ENCODE assay signal across 14 cellular contexts in the genomic region with DNA sequence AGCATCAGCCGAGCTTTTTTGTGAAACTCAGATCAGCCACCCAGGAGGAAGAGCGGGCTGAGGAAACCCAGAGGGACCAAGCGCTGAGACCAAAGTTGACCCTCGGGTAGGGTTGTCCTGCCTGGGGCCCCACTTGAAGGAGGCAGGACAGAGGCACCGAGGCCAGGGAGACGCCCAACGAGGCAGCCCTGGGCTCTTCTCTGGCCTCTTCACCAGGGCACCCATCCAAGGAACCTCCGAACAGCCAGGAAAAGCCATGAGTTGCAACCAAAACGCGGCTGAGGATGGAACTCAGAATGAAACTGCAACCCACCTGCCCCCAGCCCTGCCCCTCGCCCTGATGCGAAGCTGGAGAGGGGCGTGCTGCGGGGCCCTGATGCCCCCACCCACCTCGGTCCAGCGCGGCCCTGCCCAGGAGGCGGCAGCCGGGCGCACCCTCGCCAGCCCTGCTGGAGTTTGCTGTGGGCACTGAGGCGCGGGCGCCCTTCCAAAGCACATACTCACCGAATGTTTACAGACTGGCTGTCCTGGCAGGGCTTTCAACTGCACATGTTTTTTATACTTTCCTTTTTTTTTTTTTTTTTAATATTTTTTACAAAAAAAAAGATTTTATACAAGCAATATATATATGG. TPM values are rescaled to one million over a fixed set of nuclear protein-coding genes. Genes with fewer than 3 reads are reported as not detected.
DNase-seq lines count a peak whose midpoint lies in the region; ATAC-seq, FAIRE-seq and TF ChIP-seq lines count a peak whose summit lies in the region.
"Had no signal": no experiment of that assay in that cellular context is flagged by ENCODE, and none has a peak within 500 bp of the region (broad histone marks: within the 10 kb centered on the region; RNA-seq: fewer than 3 reads in every experiment).

No MANE protein-coding gene starts in this region.

- TF ChIP-seq CTCF in OCI-LY3 (IDR thresholded peaks at IDR 0.05; ENCODE audit: low read depth, low read length), result no peak
- no peak for TF ChIP-seq CTCF in HepG2 (CRISPR knock-in tag; IDR thresholded peaks at IDR 0.05)
- no peak for TF ChIP-seq CTCF in suprapubic skin (IDR thresholded peaks at IDR 0.05)

- no peak for DNase-seq in Karpas-422
- no peak for DNase-seq in HepG2 (ENCODE audit: low spot score)
- DNase-seq in suprapubic skin (ENCODE audit: low spot score in 2 of 2), result peak; percentile 70 to 79
- no peak for DNase-seq in dedifferentiated amniotic fluid mesenchymal stem cell (ENCODE audit: extremely low spot score)
- DNase-seq: activated CD4-positive, alpha-beta T cell treated with anti-CD3 and anti-CD28 coated beads, Interleukin-2, amount 10 ng/mL, durations not matched to agents 7 days and 5 days; central memory CD4-positive, alpha-beta T cell; H9; stimulated activated CD4-positive, alpha-beta T cell treated with anti-CD3 and anti-CD28 coated beads, Interleukin-15, amount 100 ng/mL, for 24 hours; SW 1271 had no signal

- no peaks in the 10 kb centered on the region for H3K9me2 ChIP-seq in Karpas-422 (replicated peaks; ENCODE audit: insufficient read depth, low read length)

- TF ChIP-seq EP300 in HepG2 (IDR thresholded peaks at IDR 0.05; ENCODE audit: low read depth in 2 of 2, low read length in 2 of 2) (no peak), HepG2 (CRISPR knock-in tag; IDR thresholded peaks at IDR 0.05; ENCODE audit: borderline replicate concordance) (no peak), suprapubic skin (IDR thresholded peaks at IDR 0.05) (no peak)

- H3K27ac ChIP-seq in Karpas-422 (ENCODE audit: low read length) (no peak overlapping the region), OCI-LY3 (ENCODE audit: low read length) (peak overlapping the region; percentile 68), HepG2 (ENCODE audit: extremely low read length, insufficient read depth, low read length) (no peak overlapping the region), suprapubic skin (no peak overlapping the region)
- H3K27ac ChIP-seq: KMS-11 had no signal

- BruUV-seq in HepG2 (replicated peaks; lab: Mats Ljungman, UMichigan), result TSS peak; percentile 34

- POLR2A ChIA-PET in HepG2 (lab: Yijun Ruan, JAX), result no interaction called here

- ATAC-seq in HepG2 (no peak), HG03378 (IDR thresholded peaks at IDR 0.05; ENCODE audit: unreplicated experiment) (no peak), GM18870 (IDR thresholded peaks at IDR 0.05; ENCODE audit: unreplicated experiment) (no peak), HG02588 (IDR thresholded peaks at IDR 0.05; ENCODE audit: unreplicated experiment) (no peak)

- TF ChIP-seq POLR2A in HepG2 (IDR thresholded peaks at IDR 0.05; ENCODE audit: insufficient read depth in 1 of 2, low read depth in 2 of 2, low read length in 2 of 2), result no peak
- no peak for TF ChIP-seq POLR2A in suprapubic skin (IDR thresholded peaks at IDR 0.05)

- H3K27me3 ChIP-seq in Karpas-422 (ENCODE audit: low read length) (no peaks in the 10 kb centered on the region), OCI-LY3 (ENCODE audit: low read depth, low read length) (no peaks in the 10 kb centered on the region), HepG2 (ENCODE audit: control insufficient read depth in 1 of 2, insufficient read depth in 2 of 2, low read length in 2 of 2) (no peaks in the 10 kb centered on the region), suprapubic skin (no peaks in the 10 kb centered on the region)

- in situ Hi-C loops in HepG2 (cut with HindIII; ENCODE audit: extremely low pct_ligation_motif_present, low pct_unique_long_range_greater_than_20kb), result no loop called here

- no peak for TF ChIP-seq RAD21 in HepG2 (CRISPR knock-in tag; IDR thresholded peaks at IDR 0.05)

- WGBS in HepG2 (ENCODE audit: low lambda C conversion rate), result 97% methylated on average over 8 of the region's 25 CpGs
- WGBS in suprapubic skin, result 61% methylated on average over 22 of the region's 25 CpGs

- H4K20me1 ChIP-seq in Karpas-422 (ENCODE audit: insufficient read depth, low read depth, low read length), result peaks cover 4% of the 10 kb centered on the region; the same call in 1 of the 2 replicates
- peaks cover 54% of the 10 kb centered on the region for H4K20me1 ChIP-seq in OCI-LY3 (ENCODE audit: insufficient read depth, low read length)
- H4K20me1 ChIP-seq in HepG2 (ENCODE audit: insufficient read depth, low read length), result no peaks in the 10 kb centered on the region

- H3K36me3 ChIP-seq in Karpas-422 (ENCODE audit: insufficient read depth, low read length) (no peaks in the 10 kb centered on the region), OCI-LY3 (replicated peaks; ENCODE audit: low read depth, low read length) (peaks cover 83% of the 10 kb centered on the region), HepG2 (replicated peaks in 1 of 2; ENCODE audit: control insufficient read depth in 1 of 2, insufficient read depth in 2 of 2, low read length in 2 of 2) (peaks cover 14 to 47% of the 10 kb centered on the region in 2 experiments), suprapubic skin (peaks cover 42% of the 10 kb centered on the region)

- H2AFZ ChIP-seq in Karpas-422 (ENCODE audit: low read length) (no peak overlapping the region), OCI-LY3 (ENCODE audit: low read depth, low read length) (no peak overlapping the region), HepG2 (ENCODE audit: low read length) (no peak overlapping the region)

- H3K9ac ChIP-seq in Karpas-422 (ENCODE audit: low read length) (no peak overlapping the region), OCI-LY3 (ENCODE audit: low read length) (peak overlapping the region; percentile 35; the same call in 1 of the 2 replicates), HepG2 (ENCODE audit: insufficient read depth, low read depth, low read length) (no peak overlapping the region)
- H3K9ac ChIP-seq: KMS-11 had no signal

- FAIRE-seq in HepG2 (lab: Jason Lieb, UNC), result no peak

- H3K4me1 ChIP-seq in Karpas-422 (ENCODE audit: low read length) (peaks cover 25% of the 10 kb centered on the region), OCI-LY3 (ENCODE audit: low read length) (peaks cover 41% of the 10 kb centered on the region), HepG2 (ENCODE audit: insufficient read depth, low read length) (no peaks in the 10 kb centered on the region), suprapubic skin (peaks cover 18% of the 10 kb centered on the region)

- intact Hi-C loops in HepG2 (cut with micrococcal nuclease; ENCODE audit: unreplicated experiment), result no loop called here

- H3K79me2 ChIP-seq in Karpas-422 (ENCODE audit: low read length), result no peaks in the 10 kb centered on the region
- peaks cover 53% of the 10 kb centered on the region for H3K79me2 ChIP-seq in OCI-LY3 (ENCODE audit: low read length)
- no peaks in the 10 kb centered on the region for H3K79me2 ChIP-seq in HepG2 (ENCODE audit: insufficient read depth, low read length)

- CTCF ChIA-PET in HepG2 (lab: Yijun Ruan, JAX; ENCODE audit: low intra/inter-chr PET ratio, low total read pairs), result no interaction called here

- H3K9me3 ChIP-seq in Karpas-422 (ENCODE audit: low read length) (no peaks in the 10 kb centered on the region), OCI-LY3 (ENCODE audit: insufficient read depth, low read length) (peaks cover 5% of the 10 kb centered on the region; the same call in 1 of the 2 replicates), HepG2 (ENCODE audit: low read length) (no peaks in the 10 kb centered on the region), suprapubic skin (no peaks in the 10 kb centered on the region)

- H3K4me2 ChIP-seq in Karpas-422 (ENCODE audit: low read depth, low read length, poor library complexity, severe bottlenecking) (peak overlapping the region; percentile 24), OCI-LY3 (ENCODE audit: low read length) (peak overlapping the region; percentile 29), HepG2 (ENCODE audit: low read depth, low read length) (no peak overlapping the region)
- H3K4me2 ChIP-seq: KMS-11 had no signal

- no peak overlapping the region for H3K4me3 ChIP-seq in Karpas-422 (ENCODE audit: low read length)
- H3K4me3 ChIP-seq in OCI-LY3 (ENCODE audit: low read length), result no peak overlapping the region
- H3K4me3 ChIP-seq in HepG2 (replicated peaks in 1 of 3; ENCODE audit: insufficient read depth in 1 of 3, low read depth in 2 of 3, low read length in 3 of 3), result no peak overlapping the region
- no peak overlapping the region for H3K4me3 ChIP-seq in suprapubic skin

RNA-seq across cellular contexts. Expression of gene JDP2, which starts 41.9 kb away (rescaled TPM):
- 8.4 and 15.7 TPM in 2 replicates for total RNA-seq in Karpas-422 (2014; rRNA removed; shearing (Covaris generic); ENCODE audit: low replicate concordance)
- 7.7 and 8.9 TPM in 2 replicates for total RNA-seq in HepG2 (2016; rRNA removed; fragmentation: Illumina TruSeq; extraction: Trizol)
- 10.3 and 11.0 TPM in 2 replicates for total RNA-seq in HepG2 (2016; cell fraction: cytosol; rRNA removed; fragmentation: Illumina TruSeq; extraction: Trizol; ENCODE audit: low read depth)
- total RNA-seq in HepG2 (2016; cell fraction: insoluble cytoplasmic fraction; rRNA removed; fragmentation: Illumina TruSeq; extraction: Trizol), result 6.0 and 9.8 TPM in 2 replicates
- 19.5 and 19.7 TPM in 2 replicates for total RNA-seq in HepG2 (2016; cell fraction: membrane; rRNA removed; fragmentation: Illumina TruSeq; extraction: Trizol)
- 3.2 and 3.9 TPM in 2 replicates for total RNA-seq in HepG2 (2016; cell fraction: nucleus; rRNA removed; fragmentation: Illumina TruSeq; extraction: Trizol)
- 8.0 and 9.0 TPM in 2 replicates for polyA plus RNA-seq in HepG2 (2011; rRNA removed)
- 8.4 and 10.0 TPM in 2 replicates for polyA plus RNA-seq in HepG2 (2011; cell fraction: cytosol; rRNA removed)
- 10.7 and 11.2 TPM in 2 replicates for polyA plus RNA-seq in HepG2 (2011; cell fraction: nucleus; rRNA removed)
- 6.3 and 12.0 TPM in 2 replicates for polyA plus RNA-seq in HepG2 (2012)
- polyA plus RNA-seq in HepG2 (2016; cell fraction: cytosol; fragmentation: Illumina TruSeq; extraction: Trizol; ENCODE audit: low read depth), result 11.6 and 14.1 TPM in 2 replicates
- polyA plus RNA-seq in HepG2 (2016; cell fraction: insoluble cytoplasmic fraction; fragmentation: Illumina TruSeq; extraction: Trizol; ENCODE audit: low read depth), result 8.9 and 10.0 TPM in 2 replicates
- 19.2 and 20.7 TPM in 2 replicates for polyA plus RNA-seq in HepG2 (2016; cell fraction: membrane; fragmentation: Illumina TruSeq; extraction: Trizol; ENCODE audit: low read depth)
- polyA plus RNA-seq in HepG2 (2016; cell fraction: nucleus; fragmentation: Illumina TruSeq; extraction: Trizol; ENCODE audit: insufficient read depth, low read depth), result 8.8 and 10.0 TPM in 2 replicates
- polyA minus RNA-seq in HepG2 (2011; rRNA and poly(A)+ RNA removed; ENCODE audit: low replicate concordance), result 4.9 and 11.8 TPM in 2 replicates
- 5.5 and 5.9 TPM in 2 replicates for polyA minus RNA-seq in HepG2 (2011; cell fraction: cytosol; rRNA and poly(A)+ RNA removed)
- polyA minus RNA-seq in HepG2 (2011; cell fraction: nucleus; rRNA and poly(A)+ RNA removed), result 10.7 and 11.3 TPM in 2 replicates
- total RNA-seq in suprapubic skin, result 10 to 100 TPM; 36.0 to 72.7 (median 50.4) TPM

RNA-seq across cellular contexts. Expression of gene BATF, which starts 52.5 kb away (rescaled TPM):
- total RNA-seq in Karpas-422 (2014; rRNA removed; shearing (Covaris generic); ENCODE audit: low replicate concordance), result not detected in 2 replicates
- total RNA-seq in HepG2 (2016; rRNA removed; fragmentation: Illumina TruSeq; extraction: Trizol), result 0.22 and 0.44 TPM in 2 replicates
- total RNA-seq in HepG2 (2016; cell fraction: cytosol; rRNA removed; fragmentation: Illumina TruSeq; extraction: Trizol; ENCODE audit: low read depth), result 0.26 and 0.30 TPM in 2 replicates
- 0.19 TPM in 1 of 2 replicates, not detected in the other for total RNA-seq in HepG2 (2016; cell fraction: insoluble cytoplasmic fraction; rRNA removed; fragmentation: Illumina TruSeq; extraction: Trizol)
- total RNA-seq in HepG2 (2016; cell fraction: membrane; rRNA removed; fragmentation: Illumina TruSeq; extraction: Trizol), result 0.53 and 0.96 TPM in 2 replicates
- not detected in 2 replicates for total RNA-seq in HepG2 (2016; cell fraction: nucleus; rRNA removed; fragmentation: Illumina TruSeq; extraction: Trizol)
- polyA plus RNA-seq in HepG2 (2011; rRNA removed), result 0.37 and 0.88 TPM in 2 replicates
- polyA plus RNA-seq in HepG2 (2011; cell fraction: cytosol; rRNA removed), result 0.31 and 0.60 TPM in 2 replicates
- 0.48 TPM in 2 replicates for polyA plus RNA-seq in HepG2 (2011; cell fraction: nucleus; rRNA removed)
- 0.20 TPM in 1 of 2 replicates, not detected in the other for polyA plus RNA-seq in HepG2 (2012)
- polyA plus RNA-seq in HepG2 (2016; cell fraction: cytosol; fragmentation: Illumina TruSeq; extraction: Trizol; ENCODE audit: low read depth), result 0.44 and 0.83 TPM in 2 replicates
- 0.41 TPM in 1 of 2 replicates, not detected in the other for polyA plus RNA-seq in HepG2 (2016; cell fraction: insoluble cytoplasmic fraction; fragmentation: Illumina TruSeq; extraction: Trizol; ENCODE audit: low read depth)
- polyA plus RNA-seq in HepG2 (2016; cell fraction: membrane; fragmentation: Illumina TruSeq; extraction: Trizol; ENCODE audit: low read depth), result 0.79 and 0.93 TPM in 2 replicates
- not detected in 2 replicates for polyA plus RNA-seq in HepG2 (2016; cell fraction: nucleus; fragmentation: Illumina TruSeq; extraction: Trizol; ENCODE audit: insufficient read depth, low read depth)
- 0.70 TPM in 1 of 2 replicates, not detected in the other for polyA minus RNA-seq in HepG2 (2011; rRNA and poly(A)+ RNA removed; ENCODE audit: low replicate concordance)
- polyA minus RNA-seq in HepG2 (2011; cell fraction: cytosol; rRNA and poly(A)+ RNA removed), result 0.69 TPM in 1 of 2 replicates, not detected in the other
- polyA minus RNA-seq in HepG2 (2011; cell fraction: nucleus; rRNA and poly(A)+ RNA removed), result 0.62 TPM in 1 of 2 replicates, not detected in the other
- 1 to 10 TPM in 3 of 4 donors, not detected in 1; 1.1 to 4.2 (median 1.1) TPM for total RNA-seq in suprapubic skin
- total RNA-seq: H9 had no signal

Comparison
In these comparisons a context has a peak if more than half of its experiments do, and no peak if none do; other contexts are left out.
1. DNase-seq: peak in suprapubic skin (2 of 2); none in Karpas-422 (single experiment), HepG2 (single experiment) and dedifferentiated amniotic fluid mesenchymal stem cell (single experiment).